19 cellular contexts compared by ENCODE assay signal in genomic region chr2:110867078-110867477, GRCh38.
A peak's percentile ranks its signal among the peaks of the same experiment; 100 is the strongest.
DNase-seq lines count a peak whose midpoint lies in the region; TF ChIP-seq lines count a peak whose summit lies in the region.
"Had no signal": no experiment of that assay in that cellular context is flagged by ENCODE, and none has a peak within 500 bp of the region (broad histone marks: within the 10 kb centered on the region; RNA-seq: fewer than 3 reads in every experiment).

No MANE protein-coding gene starts in this region.

- CTCF ChIA-PET in A673 (lab: Charles Lee) = no interaction called here

- no peaks in the 10 kb centered on the region for H3K9me3 Mint-ChIP-seq in activated naive CD8-positive, alpha-beta T cell (ENCODE audit: low read depth)
- H3K9me3 Mint-ChIP-seq in activated naive CD8-positive, alpha-beta T cell treated with anti-CD3 and anti-CD28 coated beads for 36 hours = peaks cover 4% of the 10 kb centered on the region
- H3K9me3 Mint-ChIP-seq in T-helper 1 cell treated with Interleukin-12 subunit alpha and Interleukin-12 subunit beta and Interleukin-4 antibody, amounts not matched to agents 30 μg/mL and 1 μg/mL, for 36 hours = no peaks in the 10 kb centered on the region
- no peaks in the 10 kb centered on the region for H3K9me3 Mint-ChIP-seq in activated T-helper 2 cell treated with anti-CD3 and anti-CD28 coated beads, Interferon-gamma antibody, Interleukin-2, Interleukin-4, amounts not matched to agents 10 μg/mL and 5 μg/mL and 100 μg/mL, durations not matched to agents 14 hours and 24 hours and 36 hours
- no peaks in the 10 kb centered on the region for H3K9me3 Mint-ChIP-seq in osteocyte (ENCODE audit: unreplicated experiment)
- H3K9me3 Mint-ChIP-seq: CD8-positive, alpha-beta memory T cell had no signal

- no peaks in the 10 kb centered on the region for H3K36me3 Mint-ChIP-seq in activated naive CD8-positive, alpha-beta T cell
- H3K36me3 Mint-ChIP-seq in activated naive CD8-positive, alpha-beta T cell treated with anti-CD3 and anti-CD28 coated beads for 36 hours = no peaks in the 10 kb centered on the region
- peaks cover 9% of the 10 kb centered on the region for H3K36me3 Mint-ChIP-seq in T-helper 1 cell treated with Interleukin-12 subunit alpha and Interleukin-12 subunit beta and Interleukin-4 antibody, amounts not matched to agents 30 μg/mL and 1 μg/mL, for 36 hours (ENCODE audit: low read depth)
- peaks cover 6% of the 10 kb centered on the region for H3K36me3 Mint-ChIP-seq in activated T-helper 2 cell treated with anti-CD3 and anti-CD28 coated beads, Interferon-gamma antibody, Interleukin-2, Interleukin-4, amounts not matched to agents 10 μg/mL and 5 μg/mL and 100 μg/mL, durations not matched to agents 14 hours and 24 hours and 36 hours (ENCODE audit: low read depth)
- H3K36me3 Mint-ChIP-seq in osteocyte (ENCODE audit: unreplicated experiment) = no peaks in the 10 kb centered on the region
- H3K36me3 Mint-ChIP-seq: CD8-positive, alpha-beta memory T cell had no signal

- H3K4me1 ChIP-seq in A673 (ENCODE audit: insufficient read depth, low read length, poor library complexity, severe bottlenecking) = no peaks in the 10 kb centered on the region
- H3K4me1 ChIP-seq: BE2C, Peyer's patch had no signal

- H3K4me1 Mint-ChIP-seq in activated naive CD8-positive, alpha-beta T cell (ENCODE audit: low read depth) = peaks cover 52% of the 10 kb centered on the region
- H3K4me1 Mint-ChIP-seq in activated naive CD8-positive, alpha-beta T cell treated with anti-CD3 and anti-CD28 coated beads for 36 hours = peaks cover 57% of the 10 kb centered on the region
- H3K4me1 Mint-ChIP-seq in T-helper 1 cell treated with Interleukin-12 subunit alpha and Interleukin-12 subunit beta and Interleukin-4 antibody, amounts not matched to agents 30 μg/mL and 1 μg/mL, for 36 hours (ENCODE audit: low read depth) = peaks cover 74% of the 10 kb centered on the region
- peaks cover 73% of the 10 kb centered on the region for H3K4me1 Mint-ChIP-seq in activated T-helper 2 cell treated with anti-CD3 and anti-CD28 coated beads, Interferon-gamma antibody, Interleukin-2, Interleukin-4, amounts not matched to agents 10 μg/mL and 5 μg/mL and 100 μg/mL, durations not matched to agents 14 hours and 24 hours and 36 hours (ENCODE audit: low read depth)
- no peaks in the 10 kb centered on the region for H3K4me1 Mint-ChIP-seq in osteocyte (ENCODE audit: unreplicated experiment)

- DNase-seq in activated naive CD8-positive, alpha-beta T cell treated with anti-CD3 and anti-CD28 coated beads for 36 hours = no peak
- DNase-seq in activated T-helper 2 cell treated with anti-CD3 and anti-CD28 coated beads, Interferon-gamma antibody, Interleukin-2, Interleukin-4, amounts not matched to agents 10 μg/mL and 5 μg/mL and 100 μg/mL, durations not matched to agents 14 hours and 24 hours and 36 hours (ENCODE audit: low spot score) = no peak
- DNase-seq in osteocyte (ENCODE audit: extremely low spot score, unreplicated experiment) = peak; percentile 60
- no peak for DNase-seq in A673 (ENCODE audit: low spot score)
- no peak for DNase-seq in NCI-H2107 (lab: John Stamatoyannopoulos, UW)
- no peak for DNase-seq in stimulated activated CD4-positive, alpha-beta T cell treated with anti-CD3 and anti-CD28 coated beads, Interleukin-12 subunit alpha, Interleukin-12 subunit beta, amount 100 ng/mL, for 4 hours
- DNase-seq: BE2C; CD8-positive, alpha-beta memory T cell; DMS 273 treated with DMSO at 0.1 percent for 48 hours; KG1; NCI-H1092; NCI-H187; NCI-H2171 treated with DMSO at 0.1 percent for 48 hours; NCI-H510A; NCI-H82; SHP77 had no signal

- H3K27me3 ChIP-seq in A673 (replicated peaks; ENCODE audit: insufficient read depth, low read depth, low read length, poor library complexity) = peaks cover 38% of the 10 kb centered on the region
- H3K27me3 ChIP-seq: BE2C, Peyer's patch had no signal

- intact Hi-C loops in activated T-helper 2 cell treated with anti-CD3 and anti-CD28 coated beads, Interferon-gamma antibody, Interleukin-2, Interleukin-4, amounts not matched to agents 10 μg/mL and 5 μg/mL and 100 μg/mL, durations not matched to agents 14 hours and 24 hours and 36 hours (cut with micrococcal nuclease) = loop anchor here (2.0 to 5.0 kb wide), 3 partner anchors 62 to 190 kb away; partner anchors contain the start of gene BUB1
- intact Hi-C loops in A673 (cut with micrococcal nuclease; ENCODE audit: unreplicated experiment) = no loop called here

- POLR2A ChIA-PET in A673 (lab: Charles Lee; ENCODE audit: low non-redundant PET) = no interaction called here

- no TSS peak for BruUV-seq in A673 (replicated peaks; lab: Mats Ljungman, UMichigan)

- TF ChIP-seq CTCF in osteocyte (IDR thresholded peaks at IDR 0.05) (no peak), A673 (conservative IDR thresholded peaks at IDR 0.05; ENCODE audit: low read depth, low read length) (no peak)

- H3K27ac Mint-ChIP-seq in activated naive CD8-positive, alpha-beta T cell = peak overlapping the region; percentile 23
- H3K27ac Mint-ChIP-seq in activated naive CD8-positive, alpha-beta T cell treated with anti-CD3 and anti-CD28 coated beads for 36 hours = no peak overlapping the region
- peak overlapping the region; percentile 70 for H3K27ac Mint-ChIP-seq in T-helper 1 cell treated with Interleukin-12 subunit alpha and Interleukin-12 subunit beta and Interleukin-4 antibody, amounts not matched to agents 30 μg/mL and 1 μg/mL, for 36 hours
- H3K27ac Mint-ChIP-seq in activated T-helper 2 cell treated with anti-CD3 and anti-CD28 coated beads, Interferon-gamma antibody, Interleukin-2, Interleukin-4, amounts not matched to agents 10 μg/mL and 5 μg/mL and 100 μg/mL, durations not matched to agents 14 hours and 24 hours and 36 hours = peak overlapping the region; percentile 84
- H3K27ac Mint-ChIP-seq in osteocyte (ENCODE audit: unreplicated experiment) = no peak overlapping the region

- peaks cover 1% of the 10 kb centered on the region for H3K27me3 Mint-ChIP-seq in activated naive CD8-positive, alpha-beta T cell
- peaks cover 23% of the 10 kb centered on the region for H3K27me3 Mint-ChIP-seq in activated naive CD8-positive, alpha-beta T cell treated with anti-CD3 and anti-CD28 coated beads for 36 hours
- H3K27me3 Mint-ChIP-seq in T-helper 1 cell treated with Interleukin-12 subunit alpha and Interleukin-12 subunit beta and Interleukin-4 antibody, amounts not matched to agents 30 μg/mL and 1 μg/mL, for 36 hours (ENCODE audit: low read depth) = peaks cover 21% of the 10 kb centered on the region
- H3K27me3 Mint-ChIP-seq in activated T-helper 2 cell treated with anti-CD3 and anti-CD28 coated beads, Interferon-gamma antibody, Interleukin-2, Interleukin-4, amounts not matched to agents 10 μg/mL and 5 μg/mL and 100 μg/mL, durations not matched to agents 14 hours and 24 hours and 36 hours (ENCODE audit: low read depth) = peaks cover 18% of the 10 kb centered on the region
- peaks cover 67% of the 10 kb centered on the region for H3K27me3 Mint-ChIP-seq in osteocyte (ENCODE audit: unreplicated experiment)

- H3K36me3 ChIP-seq in A673 (ENCODE audit: insufficient read depth, low read length, poor library complexity, severe bottlenecking) = no peaks in the 10 kb centered on the region
- H3K36me3 ChIP-seq: BE2C, Peyer's patch had no signal

- H3K9me3 ChIP-seq in A673 (ENCODE audit: low read depth, low read length, poor library complexity, severe bottlenecking) = no peaks in the 10 kb centered on the region
- H3K9me3 ChIP-seq: BE2C, Peyer's patch had no signal

- H3K4me3 Mint-ChIP-seq in activated naive CD8-positive, alpha-beta T cell = no peak overlapping the region
- no peak overlapping the region for H3K4me3 Mint-ChIP-seq in activated naive CD8-positive, alpha-beta T cell treated with anti-CD3 and anti-CD28 coated beads for 36 hours
- peak overlapping the region; percentile 52 for H3K4me3 Mint-ChIP-seq in T-helper 1 cell treated with Interleukin-12 subunit alpha and Interleukin-12 subunit beta and Interleukin-4 antibody, amounts not matched to agents 30 μg/mL and 1 μg/mL, for 36 hours
- peak overlapping the region; percentile 7 for H3K4me3 Mint-ChIP-seq in activated T-helper 2 cell treated with anti-CD3 and anti-CD28 coated beads, Interferon-gamma antibody, Interleukin-2, Interleukin-4, amounts not matched to agents 10 μg/mL and 5 μg/mL and 100 μg/mL, durations not matched to agents 14 hours and 24 hours and 36 hours (ENCODE audit: low read depth)
- no peak overlapping the region for H3K4me3 Mint-ChIP-seq in osteocyte (ENCODE audit: unreplicated experiment)
- H3K4me3 Mint-ChIP-seq: CD8-positive, alpha-beta memory T cell had no signal

- no peak overlapping the region for H3K27ac ChIP-seq in A673 (ENCODE audit: low read depth, low read length, poor library complexity, severe bottlenecking)
- H3K27ac ChIP-seq: Peyer's patch had no signal

- H3K4me3 ChIP-seq in A673 (ENCODE audit: low read depth, low read length, poor library complexity, severe bottlenecking) = no peak overlapping the region
- H3K4me3 ChIP-seq: Peyer's patch had no signal

Comparison
In these comparisons a context has a peak if more than half of its experiments do, and no peak if none do; other contexts are left out.
1. H3K27ac Mint-ChIP-seq: peak in activated naive CD8-positive, alpha-beta T cell (single experiment), T-helper 1 cell treated with Interleukin-12 subunit alpha and Interleukin-12 subunit beta and Interleukin-4 antibody, amounts not matched to agents 30 μg/mL and 1 μg/mL, for 36 hours (single experiment) and activated T-helper 2 cell treated with anti-CD3 and anti-CD28 coated beads, Interferon-gamma antibody, Interleukin-2, Interleukin-4, amounts not matched to agents 10 μg/mL and 5 μg/mL and 100 μg/mL, durations not matched to agents 14 hours and 24 hours and 36 hours (single experiment); none in activated naive CD8-positive, alpha-beta T cell treated with anti-CD3 and anti-CD28 coated beads for 36 hours (single experiment) and osteocyte (single experiment).
2. H3K4me3 Mint-ChIP-seq: peak in T-helper 1 cell treated with Interleukin-12 subunit alpha and Interleukin-12 subunit beta and Interleukin-4 antibody, amounts not matched to agents 30 μg/mL and 1 μg/mL, for 36 hours (single experiment) and activated T-helper 2 cell treated with anti-CD3 and anti-CD28 coated beads, Interferon-gamma antibody, Interleukin-2, Interleukin-4, amounts not matched to agents 10 μg/mL and 5 μg/mL and 100 μg/mL, durations not matched to agents 14 hours and 24 hours and 36 hours (single experiment); none in activated naive CD8-positive, alpha-beta T cell (single experiment), activated naive CD8-positive, alpha-beta T cell treated with anti-CD3 and anti-CD28 coated beads for 36 hours (single experiment) and osteocyte (single experiment).